In genomic region chr22:29190051-29190450, GRCh38 we compare ENCODE assay signal across 18 cellular contexts. TPM values are rescaled to one million over a fixed set of nuclear protein-coding genes. Genes with fewer than 3 reads are reported as not detected.
DNase-seq lines count a peak whose midpoint lies in the region; ATAC-seq and TF ChIP-seq lines count a peak whose summit lies in the region.
"Had no signal": no experiment of that assay in that cellular context is flagged by ENCODE, and none has a peak within 500 bp of the region (broad histone marks: within the 10 kb centered on the region; RNA-seq: fewer than 3 reads in every experiment).

No MANE protein-coding gene starts in this region.

- no peak overlapping the region for H4K8ac ChIP-seq in neuronal stem cell (ENCODE audit: low read depth, low read length)

- no peak overlapping the region for H3K9ac ChIP-seq in neuronal stem cell (ENCODE audit: low read depth, low read length, poor library complexity)

- peaks cover 7% of the 10 kb centered on the region for H3K27me3 Mint-ChIP-seq in activated naive CD8-positive, alpha-beta T cell treated with anti-CD3 and anti-CD28 coated beads for 36 hours
- peaks cover 11% of the 10 kb centered on the region for H3K27me3 Mint-ChIP-seq in activated T-helper 2 cell treated with anti-CD3 and anti-CD28 coated beads, Interferon-gamma antibody, Interleukin-2, Interleukin-4, amounts not matched to agents 10 μg/mL and 5 μg/mL and 100 μg/mL, durations not matched to agents 14 hours and 24 hours and 36 hours (ENCODE audit: low read depth)

- H2BK5ac ChIP-seq in neuronal stem cell (ENCODE audit: low read length), result no peak overlapping the region

- H3K4me2 ChIP-seq in neuronal stem cell (ENCODE audit: insufficient read depth, low read length, poor library complexity, severe bottlenecking), result no peak overlapping the region
- H3K4me2 ChIP-seq: GM23338 had no signal

- peaks cover 0 to 7% (median 0%) of the 10 kb centered on the region in 12 donors for H3K9me3 ChIP-seq in heart left ventricle
- no peaks in the 10 kb centered on the region for H3K9me3 ChIP-seq in neuronal stem cell (replicated peaks in 1 of 2; ENCODE audit: control insufficient read depth in 2 of 2, insufficient read depth in 1 of 2, low read depth in 1 of 2, low read length in 2 of 2)
- H3K9me3 ChIP-seq: Caco-2 had no signal

- H3K27me3 ChIP-seq in heart left ventricle, result no peaks in the 10 kb centered on the region
- no peaks in the 10 kb centered on the region for H3K27me3 ChIP-seq in neuronal stem cell (ENCODE audit: control insufficient read depth in 3 of 3, insufficient read depth in 3 of 3, low read depth in 1 of 3, low read length in 3 of 3)

- no peak overlapping the region for H3K27ac Mint-ChIP-seq in activated naive CD8-positive, alpha-beta T cell treated with anti-CD3 and anti-CD28 coated beads for 36 hours
- H3K27ac Mint-ChIP-seq in activated T-helper 2 cell treated with anti-CD3 and anti-CD28 coated beads, Interferon-gamma antibody, Interleukin-2, Interleukin-4, amounts not matched to agents 10 μg/mL and 5 μg/mL and 100 μg/mL, durations not matched to agents 14 hours and 24 hours and 36 hours, result no peak overlapping the region
- H3K27ac Mint-ChIP-seq: CD8-positive, alpha-beta memory T cell; GM23338 had no signal

- H2AFZ ChIP-seq in neuronal stem cell (ENCODE audit: low read length), result no peak overlapping the region
- H2AFZ ChIP-seq: GM23338 had no signal

- no peak overlapping the region for H3K27ac ChIP-seq in heart left ventricle
- no peak overlapping the region for H3K27ac ChIP-seq in neuronal stem cell (replicated peaks; ENCODE audit: low read length)
- H3K27ac ChIP-seq: 22Rv1 had no signal

- H3K4me3 ChIP-seq in heart left ventricle, result no peak overlapping the region
- H3K4me3 ChIP-seq in neuronal stem cell (ENCODE audit: low read length in 2 of 2), result no peak overlapping the region
- H3K4me3 ChIP-seq: GM12878, GM23338 had no signal

- no peak overlapping the region for H3K4me3 Mint-ChIP-seq in activated naive CD8-positive, alpha-beta T cell treated with anti-CD3 and anti-CD28 coated beads for 36 hours
- no peak overlapping the region for H3K4me3 Mint-ChIP-seq in activated T-helper 2 cell treated with anti-CD3 and anti-CD28 coated beads, Interferon-gamma antibody, Interleukin-2, Interleukin-4, amounts not matched to agents 10 μg/mL and 5 μg/mL and 100 μg/mL, durations not matched to agents 14 hours and 24 hours and 36 hours (ENCODE audit: low read depth)
- H3K4me3 Mint-ChIP-seq: CD8-positive, alpha-beta memory T cell; GM23338 had no signal

- no peak for TF ChIP-seq POLR2A in heart left ventricle (IDR thresholded peaks at IDR 0.05)

- H2BK15ac ChIP-seq in neuronal stem cell (ENCODE audit: low read length), result no peak overlapping the region

- intact Hi-C loops in cardiac septum (cut with DNase I), result no loop called here
- intact Hi-C loops in heart left ventricle (cut with DNase I), result no loop called here
- intact Hi-C loops in activated T-helper 2 cell treated with anti-CD3 and anti-CD28 coated beads, Interferon-gamma antibody, Interleukin-2, Interleukin-4, amounts not matched to agents 10 μg/mL and 5 μg/mL and 100 μg/mL, durations not matched to agents 14 hours and 24 hours and 36 hours (cut with micrococcal nuclease), result no loop called here

- H3K14ac ChIP-seq in neuronal stem cell (ENCODE audit: low read length), result no peak overlapping the region

- H3K79me1 ChIP-seq in neuronal stem cell (ENCODE audit: low read depth, low read length), result no peaks in the 10 kb centered on the region

- H3K23ac ChIP-seq in neuronal stem cell (ENCODE audit: low read depth, low read length, poor library complexity), result no peak overlapping the region

- peak overlapping the region; percentile 54 for H2AK5ac ChIP-seq in neuronal stem cell (ENCODE audit: low read depth, low read length)

- TF ChIP-seq CTCF in heart left ventricle (IDR thresholded peaks at IDR 0.05), result no peak

- peak overlapping the region; percentile 39 for H2BK120ac ChIP-seq in neuronal stem cell (ENCODE audit: low read depth, low read length)

- no peak for ATAC-seq in heart left ventricle
- ATAC-seq: GM12878, GM23338 had no signal

- H3K36me3 ChIP-seq in heart left ventricle, result no peaks in the 10 kb centered on the region
- H3K36me3 ChIP-seq in neuronal stem cell (replicated peaks in 1 of 2; ENCODE audit: control insufficient read depth in 2 of 2, insufficient read depth in 2 of 2, low read length in 2 of 2), result no peaks in the 10 kb centered on the region

- DNase-seq in cardiac septum (ENCODE audit: low spot score) (peak; percentile 53), heart left ventricle (no peak), iPS-NIHi7 (ENCODE audit: extremely low spot score) (peak; percentile 6), neuronal stem cell (ENCODE audit: low spot score) (no peak), EL (no peak), NCI-H2107 treated with DMSO at 0.1 percent for 48 hours (lab: John Stamatoyannopoulos, UW; ENCODE audit: unreplicated experiment) (no peak)
- no peak for DNase-seq in activated naive CD8-positive, alpha-beta T cell treated with anti-CD3 and anti-CD28 coated beads for 36 hours
- DNase-seq in activated T-helper 2 cell treated with anti-CD3 and anti-CD28 coated beads, Interferon-gamma antibody, Interleukin-2, Interleukin-4, amounts not matched to agents 10 μg/mL and 5 μg/mL and 100 μg/mL, durations not matched to agents 14 hours and 24 hours and 36 hours (ENCODE audit: low spot score), result no peak
- DNase-seq: Caco-2; CD8-positive, alpha-beta memory T cell; DMS53; H7; IMR-90 had no signal

- no peak overlapping the region for H4K91ac ChIP-seq in neuronal stem cell (ENCODE audit: low read depth, low read length, poor library complexity)

- H3K9me3 Mint-ChIP-seq in activated naive CD8-positive, alpha-beta T cell treated with anti-CD3 and anti-CD28 coated beads for 36 hours, result no peaks in the 10 kb centered on the region
- peaks cover 3% of the 10 kb centered on the region for H3K9me3 Mint-ChIP-seq in activated T-helper 2 cell treated with anti-CD3 and anti-CD28 coated beads, Interferon-gamma antibody, Interleukin-2, Interleukin-4, amounts not matched to agents 10 μg/mL and 5 μg/mL and 100 μg/mL, durations not matched to agents 14 hours and 24 hours and 36 hours

- H3K4ac ChIP-seq in neuronal stem cell (ENCODE audit: low read length), result no peak overlapping the region

- H3K18ac ChIP-seq in neuronal stem cell (ENCODE audit: low read length), result peak overlapping the region; percentile 84

- WGBS in heart left ventricle, 4 donors, result 84 to 89% (median 87%) methylated on average over 8 of the region's 8 CpGs
- no CpG with 5 or more reads among the region's 8 CpGs for WGBS in neuronal stem cell (ENCODE audit: extremely low coverage in 2 of 2, insufficient read length in 2 of 2, insufficient replicate concordance in 1 of 2), 2 donors

- H2BK12ac ChIP-seq in neuronal stem cell (ENCODE audit: low read length), result no peak overlapping the region

- H3K36me3 Mint-ChIP-seq in activated naive CD8-positive, alpha-beta T cell treated with anti-CD3 and anti-CD28 coated beads for 36 hours, result peaks cover 2% of the 10 kb centered on the region
- H3K36me3 Mint-ChIP-seq in activated T-helper 2 cell treated with anti-CD3 and anti-CD28 coated beads, Interferon-gamma antibody, Interleukin-2, Interleukin-4, amounts not matched to agents 10 μg/mL and 5 μg/mL and 100 μg/mL, durations not matched to agents 14 hours and 24 hours and 36 hours (ENCODE audit: low read depth), result no peaks in the 10 kb centered on the region

- H3K4me1 Mint-ChIP-seq in activated naive CD8-positive, alpha-beta T cell treated with anti-CD3 and anti-CD28 coated beads for 36 hours, result no peaks in the 10 kb centered on the region
- no peaks in the 10 kb centered on the region for H3K4me1 Mint-ChIP-seq in activated T-helper 2 cell treated with anti-CD3 and anti-CD28 coated beads, Interferon-gamma antibody, Interleukin-2, Interleukin-4, amounts not matched to agents 10 μg/mL and 5 μg/mL and 100 μg/mL, durations not matched to agents 14 hours and 24 hours and 36 hours (ENCODE audit: low read depth)
- H3K4me1 Mint-ChIP-seq: CD8-positive, alpha-beta memory T cell; GM23338 had no signal

- peaks cover 0 to 1% (median 0%) of the 10 kb centered on the region in 12 donors for H3K4me1 ChIP-seq in heart left ventricle
- peaks cover under 1 to 3% of the 10 kb centered on the region in 2 donors for H3K4me1 ChIP-seq in neuronal stem cell (ENCODE audit: control insufficient read depth in 2 of 2, insufficient read depth in 1 of 2, low read depth in 1 of 2, low read length in 2 of 2)
- H3K4me1 ChIP-seq: Caco-2 had no signal

RNA-seq across cellular contexts. Expression of gene EMID1, which starts 15.6 kb away (rescaled TPM):
- total RNA-seq in cardiac septum (1.3 TPM), heart left ventricle (1 to 10 TPM in 2 of 9 donors, under 1 TPM in 6, not detected in 1; 0.16 to 1.5 (median 0.32) TPM)
- under 1 TPM in 1 of 2 donors, not detected in 1; 0.43 TPM for polyA plus RNA-seq in heart left ventricle
- polyA plus RNA-seq in neuronal stem cell (2013, experiment 1 of 2), result 10.7 TPM
- polyA plus RNA-seq in neuronal stem cell (2013, experiment 2 of 2), result 10.3 TPM
- not detected for total RNA-seq in activated naive CD8-positive, alpha-beta T cell treated with anti-CD3 and anti-CD28 coated beads for 36 hours
- 0.23 TPM in 2 replicates for total RNA-seq in activated T-helper 2 cell treated with anti-CD3 and anti-CD28 coated beads, Interferon-gamma antibody, Interleukin-2, Interleukin-4, amounts not matched to agents 10 μg/mL and 5 μg/mL and 100 μg/mL, durations not matched to agents 14 hours and 24 hours and 36 hours
- total RNA-seq: A673; CD8-positive, alpha-beta memory T cell; HT-29 had no signal

Comparison
In these comparisons a context has a peak if more than half of its experiments do, and no peak if none do; other contexts are left out.
1. DNase-seq: peak in cardiac septum (single experiment) and iPS-NIHi7 (single experiment); none in heart left ventricle (0 of 5), neuronal stem cell (single experiment), EL (single experiment), activated naive CD8-positive, alpha-beta T cell treated with anti-CD3 and anti-CD28 coated beads for 36 hours (single experiment), NCI-H2107 treated with DMSO at 0.1 percent for 48 hours (single experiment) and activated T-helper 2 cell treated with anti-CD3 and anti-CD28 coated beads, Interferon-gamma antibody, Interleukin-2, Interleukin-4, amounts not matched to agents 10 μg/mL and 5 μg/mL and 100 μg/mL, durations not matched to agents 14 hours and 24 hours and 36 hours (single experiment).